ENCODE assay signal across 29 cellular contexts in the genomic region with DNA sequence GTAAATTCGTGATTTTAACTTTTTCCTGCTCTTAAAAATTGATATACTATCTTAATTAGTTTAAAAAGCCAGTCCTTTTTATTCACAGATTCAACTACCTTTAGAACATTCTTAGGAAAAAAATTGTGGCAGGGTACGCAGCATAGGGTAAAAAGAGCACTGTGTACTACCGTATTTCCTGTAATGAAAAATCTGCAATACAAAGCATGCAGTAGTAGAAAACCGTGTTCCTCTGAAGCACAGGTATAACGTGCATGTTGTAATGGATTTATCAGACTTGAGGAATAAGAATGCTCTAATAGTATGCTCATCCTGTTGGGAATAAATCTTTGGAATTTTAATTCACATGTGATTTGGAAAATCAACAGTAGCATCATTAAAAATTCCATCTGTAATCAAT.
A peak's percentile ranks its signal among the peaks of the same experiment; 100 is the strongest.
DNase-seq lines count a peak whose midpoint lies in the region; ATAC-seq, FAIRE-seq and TF ChIP-seq lines count a peak whose summit lies in the region.
"Had no signal": no experiment of that assay in that cellular context is flagged by ENCODE, and none has a peak within 500 bp of the region (broad histone marks: within the 10 kb centered on the region; RNA-seq: fewer than 3 reads in every experiment).

No MANE protein-coding gene starts in this region.

- no peak for TF ChIP-seq RAD21 in HepG2 (CRISPR knock-in tag; IDR thresholded peaks at IDR 0.05)

- WGBS in HepG2 (ENCODE audit: low lambda C conversion rate) = 21% methylated on average over 5 of the region's 5 CpGs
- 54% methylated on average over 5 of the region's 5 CpGs for WGBS in right lobe of liver (ENCODE audit: insufficient coverage, low coverage, low lambda C conversion rate, missing lambda C conversion rate)

- H3K9ac ChIP-seq in HepG2 (ENCODE audit: insufficient read depth, low read depth, low read length) = no peak overlapping the region
- H3K9ac ChIP-seq: BLaER1; BLaER1 treated with 17β-estradiol and CSF1 and Interleukin-3, amounts not matched to agents 10 nM and 100 nM had no signal

- no peaks in the 10 kb centered on the region for H4K20me1 ChIP-seq in HepG2 (ENCODE audit: insufficient read depth, low read length)
- H4K20me1 ChIP-seq: BLaER1; BLaER1 treated with 17β-estradiol and CSF1 and Interleukin-3, amounts not matched to agents 10 nM and 100 nM had no signal

- H3K79me2 ChIP-seq in HepG2 (ENCODE audit: insufficient read depth, low read length) = no peaks in the 10 kb centered on the region

- H3K4me1 ChIP-seq in HepG2 (ENCODE audit: insufficient read depth, low read length) = no peaks in the 10 kb centered on the region
- H3K4me1 ChIP-seq in right lobe of liver = no peaks in the 10 kb centered on the region
- H3K4me1 ChIP-seq: A549; BE2C; BLaER1; BLaER1 treated with 17β-estradiol and CSF1 and Interleukin-3, amounts not matched to agents 10 nM and 100 nM; Caco-2 had no signal

- TF ChIP-seq CTCF in HepG2 (CRISPR knock-in tag; IDR thresholded peaks at IDR 0.05) (no peak), right lobe of liver (IDR thresholded peaks at IDR 0.05) (no peak)

- TF ChIP-seq EP300 in HepG2 (IDR thresholded peaks at IDR 0.05; ENCODE audit: low read depth in 2 of 2, low read length in 2 of 2) = no peak
- no peak for TF ChIP-seq EP300 in HepG2 (CRISPR knock-in tag; IDR thresholded peaks at IDR 0.05; ENCODE audit: borderline replicate concordance)

- H3K4me2 ChIP-seq in HepG2 (ENCODE audit: low read depth, low read length) = no peak overlapping the region
- H3K4me2 ChIP-seq: A549; BLaER1; BLaER1 treated with 17β-estradiol and CSF1 and Interleukin-3, amounts not matched to agents 10 nM and 100 nM had no signal

- H3K27me3 ChIP-seq in HepG2 (ENCODE audit: control insufficient read depth in 1 of 2, insufficient read depth in 2 of 2, low read length in 2 of 2) (0 out of 5 replicates have a peak, but pooled peaks cover 0 to under 1% of the 10 kb centered on the region in 2 experiments), right lobe of liver (no peaks in the 10 kb centered on the region)
- H3K27me3 ChIP-seq: BE2C; BLaER1; BLaER1 treated with 17β-estradiol and CSF1 and Interleukin-3, amounts not matched to agents 10 nM and 100 nM had no signal

- POLR2A ChIA-PET in HepG2 (lab: Yijun Ruan, JAX) = no interaction called here

- no TSS peak for BruUV-seq in HepG2 (replicated peaks; lab: Mats Ljungman, UMichigan)

- H3K4me3 ChIP-seq in HepG2 (replicated peaks in 1 of 3; ENCODE audit: insufficient read depth in 1 of 3, low read depth in 2 of 3, low read length in 3 of 3) (no peak overlapping the region), right lobe of liver (no peak overlapping the region)
- H3K4me3 ChIP-seq: A549; BLaER1; BLaER1 treated with 17β-estradiol and CSF1 and Interleukin-3, amounts not matched to agents 10 nM and 100 nM had no signal

- in situ Hi-C loops in HepG2 (cut with HindIII; ENCODE audit: extremely low pct_ligation_motif_present, low pct_unique_long_range_greater_than_20kb) = no loop called here

- H2AFZ ChIP-seq in HepG2 (ENCODE audit: low read length) = no peak overlapping the region

- H3K36me3 ChIP-seq in HepG2 (replicated peaks in 1 of 2; ENCODE audit: control insufficient read depth in 1 of 2, insufficient read depth in 2 of 2, low read length in 2 of 2) (no peaks in the 10 kb centered on the region), right lobe of liver (no peaks in the 10 kb centered on the region)
- H3K36me3 ChIP-seq: BLaER1; BLaER1 treated with 17β-estradiol and CSF1 and Interleukin-3, amounts not matched to agents 10 nM and 100 nM had no signal

- CTCF ChIA-PET in HepG2 (lab: Yijun Ruan, JAX; ENCODE audit: low intra/inter-chr PET ratio, low total read pairs) = no interaction called here

- H3K9me3 ChIP-seq in HepG2 (ENCODE audit: low read length) = no peaks in the 10 kb centered on the region
- H3K9me3 ChIP-seq in right lobe of liver = no peaks in the 10 kb centered on the region
- H3K9me3 ChIP-seq: A549; BE2C; BLaER1; BLaER1 treated with 17β-estradiol and CSF1 and Interleukin-3, amounts not matched to agents 10 nM and 100 nM; Caco-2 had no signal

- TF ChIP-seq POLR2A in HepG2 (IDR thresholded peaks at IDR 0.05; ENCODE audit: insufficient read depth in 1 of 2, low read depth in 2 of 2, low read length in 2 of 2) (no peak), right lobe of liver (IDR thresholded peaks at IDR 0.05) (no peak)

- DNase-seq in HepG2 (ENCODE audit: low spot score) (no peak), right lobe of liver (no peak)
- DNase-seq: 8988T; ACHN; AML-193; BE2C; C1 segment of cervical spinal cord; Caco-2; Calu3; CD4-positive, alpha-beta memory T cell; CD4-positive, alpha-beta T cell; CD4-positive, CD25-positive, alpha-beta regulatory T cell; CD8-positive, alpha-beta memory T cell; CD8-positive, alpha-beta T cell; COR-L47; DMS 273 treated with DMSO at 0.1 percent for 48 hours; DMS153; DMS53; DMS79; DMS79 treated with DMSO at 0.1 percent for 48 hours; DND-41; EL had no signal

- FAIRE-seq in HepG2 (lab: Jason Lieb, UNC) = no peak
- FAIRE-seq: A204.1, A549, D721Med had no signal

- intact Hi-C loops in HepG2 (cut with micrococcal nuclease; ENCODE audit: unreplicated experiment) = no loop called here
- intact Hi-C loops in right lobe of liver (cut with DNase I) = no loop called here

- ATAC-seq in HepG2 (no peak), right lobe of liver (no peak)
- ATAC-seq: A549; CD8-positive, alpha-beta T cell had no signal

- H3K27ac ChIP-seq in HepG2 (ENCODE audit: extremely low read length, insufficient read depth, low read length) (no peak overlapping the region), right lobe of liver (no peak overlapping the region)
- H3K27ac ChIP-seq: 22Rv1; A549; BLaER1; BLaER1 treated with 17β-estradiol and CSF1 and Interleukin-3, amounts not matched to agents 10 nM and 100 nM; C4-2B had no signal

TF ChIP-seq in HepG2, 621 proteins besides CTCF, POLR2A, EP300 and RAD21:
- TF ChIP-seq GZF1 (CRISPR knock-in tag; IDR thresholded peaks at IDR 0.05) (peak; percentile 95), ONECUT2 (CRISPR knock-in tag; IDR thresholded peaks at IDR 0.05) (no peak), JUNB (CRISPR knock-in tag; IDR thresholded peaks at IDR 0.05; ENCODE audit: borderline replicate concordance) (no peak)
TF ChIP-seq in HepG2: peak in this region for 1.
